ENCODE assay signal across 32 cellular contexts in the genomic region with DNA sequence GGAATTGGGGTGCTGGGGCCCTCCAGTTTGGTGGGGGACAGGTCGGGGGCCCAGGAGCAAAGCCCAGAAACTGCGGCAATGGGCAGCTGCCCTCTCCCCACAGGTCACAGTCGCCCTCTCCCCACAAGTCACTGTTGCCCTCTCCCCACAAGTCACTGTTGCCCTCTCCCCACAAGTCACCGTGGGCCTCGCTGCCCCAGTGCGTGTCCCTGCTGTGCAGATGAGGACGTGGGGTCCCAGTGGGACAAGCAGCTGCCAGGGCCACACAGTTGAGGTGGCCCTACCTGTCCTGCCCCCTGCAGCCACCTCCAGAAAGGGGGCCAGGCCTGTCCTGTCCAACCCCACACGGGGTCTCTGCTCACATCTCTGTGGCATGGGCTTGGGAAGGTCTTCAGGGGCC. TPM values are rescaled to one million over a fixed set of nuclear protein-coding genes. Genes with fewer than 3 reads are reported as not detected.
"Had no signal": no experiment of that assay in that cellular context is flagged by ENCODE, and none has a peak within 500 bp of the region (broad histone marks: within the 10 kb centered on the region; RNA-seq: fewer than 3 reads in every experiment).

No MANE protein-coding gene starts in this region.

- H3K27me3 ChIP-seq: colonic mucosa, esophagus squamous epithelium, gastrocnemius medialis, left lung had no signal

- H3K27ac Mint-ChIP-seq: dendritic cell treated with granulocyte-macrophage colony-stimulating factor and Interleukin-4, amounts not matched to agents 40 ng/mL and 50 ng/mL, for 4 days; effector memory CD8-positive, alpha-beta T cell; endodermal cell; memory B cell; mesothelial cell of epicardium; naive B cell had no signal

- DNase-seq: colonic mucosa; cortex of kidney; effector CD8-positive, alpha-beta T cell; effector memory CD8-positive, alpha-beta T cell; erythroblast; esophagus squamous epithelium; foreskin fibroblast; foreskin melanocyte; gastrocnemius medialis; glutamatergic neuron; heart right ventricle; hippocampal formation; left cardiac atrium; left ventricle myocardium superior; mammary epithelial cell; mucosa of descending colon; naive B cell had no signal

- H3K36me3 ChIP-seq: colonic mucosa, esophagus squamous epithelium, gastrocnemius medialis, heart right ventricle, left lung had no signal

- H3K4me1 ChIP-seq: gastrocnemius medialis, left lung had no signal

- H3K4me3 ChIP-seq: colonic mucosa, esophagus squamous epithelium, gastrocnemius medialis, heart right ventricle, left lung, lung, mucosa of descending colon had no signal

- H3K36me3 Mint-ChIP-seq: mesothelial cell of epicardium had no signal

- H3K27ac ChIP-seq: colonic mucosa, epithelial cell of prostate, esophagus squamous epithelium, gastrocnemius medialis, heart right ventricle, left lung had no signal

- H3K4me3 Mint-ChIP-seq: dendritic cell treated with granulocyte-macrophage colony-stimulating factor and Interleukin-4, amounts not matched to agents 40 ng/mL and 50 ng/mL, for 4 days; effector memory CD8-positive, alpha-beta T cell; endodermal cell; memory B cell; mesothelial cell of epicardium; naive B cell had no signal

- H3K4me1 Mint-ChIP-seq: memory B cell, mesothelial cell of epicardium, naive B cell had no signal

- H3K9me3 ChIP-seq: colonic mucosa, esophagus squamous epithelium, gastrocnemius medialis had no signal

RNA-seq across cellular contexts. Expression of gene AGXT, which starts 13.0 kb away (rescaled TPM):
- total RNA-seq: dermis microvascular lymphatic vessel endothelial cell, esophagus mucosa, esophagus squamous epithelium, glomerular endothelial cell, heart right ventricle, left lung, lower leg skin, mammary epithelial cell, mesothelial cell of epicardium, myocyte had no signal
- polyA plus RNA-seq: keratinocyte, mammary epithelial cell had no signal

RNA-seq across cellular contexts. Expression of gene KIF1A, which starts 35.7 kb away (rescaled TPM):
- total RNA-seq: mesenteric fat pad had no signal
- polyA plus RNA-seq: keratinocyte, mammary epithelial cell had no signal

RNA-seq across cellular contexts. Expression of gene MAB21L4, which starts 40.3 kb away (rescaled TPM):
- total RNA-seq: dermis microvascular lymphatic vessel endothelial cell, gastrocnemius medialis, glomerular endothelial cell, left cardiac atrium, left ventricle myocardium superior, mesenteric fat pad, myocyte had no signal

RNA-seq across cellular contexts. Expression of gene CROCC2, which starts 50.5 kb away (rescaled TPM):
- total RNA-seq: dermis microvascular lymphatic vessel endothelial cell, endodermal cell, esophagus squamous epithelium, glomerular endothelial cell, heart right ventricle, kidney epithelial cell, left cardiac atrium, left ventricle myocardium superior, mammary epithelial cell, mesenteric fat pad, myocyte had no signal
- polyA plus RNA-seq: keratinocyte, mammary epithelial cell had no signal
